Comparison of ENCODE assay signal across 1 cellular context in genomic region chr3:65951836-65952505, GRCh38.
TF ChIP-seq lines count a peak whose summit lies in the region.

No MANE protein-coding gene starts in this region.

TF ChIP-seq in HepG2, 621 proteins besides CTCF, POLR2A, EP300 and RAD21 (continued from another document and continues in another):
- TF ChIP-seq MLXIP (CRISPR knock-in tag; IDR thresholded peaks at IDR 0.05; ENCODE audit: borderline replicate concordance) (no peak), MXD1 (CRISPR knock-in tag; IDR thresholded peaks at IDR 0.05) (no peak), NFIC (IDR thresholded peaks at IDR 0.05; ENCODE audit: low read length) (peak; percentile 55; the same call in 1 of the 2 replicates), HDAC2 (CRISPR knock-in tag; IDR thresholded peaks at IDR 0.05) (no peak), SRY (CRISPR knock-in tag; IDR thresholded peaks at IDR 0.05) (no peak), ZNF780A (CRISPR knock-in tag; IDR thresholded peaks at IDR 0.05) (no peak), RBM39 (IDR thresholded peaks at IDR 0.05; ENCODE audit: low read depth, low read length, poor library complexity, severe bottlenecking) (no peak), ELF3 (CRISPR knock-in tag; IDR thresholded peaks at IDR 0.05) (peak; percentile 87), FOSL1 (CRISPR knock-in tag; IDR thresholded peaks at IDR 0.05; ENCODE audit: borderline replicate concordance) (0 out of 2 replicates have a peak, but pooled peaks have one; percentile 10), NR2F6 (IDR thresholded peaks at IDR 0.05) (no peak), NR2F6 (CRISPR knock-in tag; IDR thresholded peaks at IDR 0.05) (0 out of 2 replicates have a peak, but pooled peaks have one; percentile 24), ARID5B (CRISPR knock-in tag; IDR thresholded peaks at IDR 0.05) (peak; percentile 68), FOXP1 (IDR thresholded peaks at IDR 0.05) (no peak), FOXP1 (CRISPR knock-in tag; IDR thresholded peaks at IDR 0.05) (no peak), SRSF4 (IDR thresholded peaks at IDR 0.05; ENCODE audit: low read depth, low read length, poor library complexity, severe bottlenecking) (no peak), FOXK1 (CRISPR knock-in tag; IDR thresholded peaks at IDR 0.05; ENCODE audit: borderline replicate concordance, low read depth) (no peak), ATF1 (CRISPR knock-in tag; IDR thresholded peaks at IDR 0.05) (no peak), PITX1 (CRISPR knock-in tag; IDR thresholded peaks at IDR 0.05) (no peak), SMAD3 (CRISPR knock-in tag; IDR thresholded peaks at IDR 0.05) (no peak), ARID2 (CRISPR knock-in tag; IDR thresholded peaks at IDR 0.05; ENCODE audit: borderline replicate concordance) (no peak), HNRNPL (IDR thresholded peaks at IDR 0.05; ENCODE audit: low read depth, low read length) (no peak), SOX5 (CRISPR knock-in tag; IDR thresholded peaks at IDR 0.05; ENCODE audit: borderline replicate concordance) (peak; percentile 33; the same call in 1 of the 2 replicates), RXRB (CRISPR knock-in tag; IDR thresholded peaks at IDR 0.05; ENCODE audit: borderline replicate concordance) (peak; percentile 24; the same call in 1 of the 2 replicates), CEBPB (IDR thresholded peaks at IDR 0.05; ENCODE audit: borderline replicate concordance, low read depth, low read length) (no peak), TGIF2 (CRISPR knock-in tag; IDR thresholded peaks at IDR 0.05) (no peak), CREB1 (IDR thresholded peaks at IDR 0.05) (no peak), CREB1 (CRISPR knock-in tag; IDR thresholded peaks at IDR 0.05) (no peak), ZNF446 (CRISPR knock-in tag; IDR thresholded peaks at IDR 0.05) (no peak), GFI1 (CRISPR knock-in tag; IDR thresholded peaks at IDR 0.05; ENCODE audit: borderline replicate concordance) (peak; percentile 58; the same call in 1 of the 2 replicates), TSC22D2 (CRISPR knock-in tag; IDR thresholded peaks at IDR 0.05; ENCODE audit: borderline replicate concordance) (no peak), PPARG (CRISPR knock-in tag; conservative IDR thresholded peaks at IDR 0.05) (peak; percentile 86), PAXIP1 (CRISPR knock-in tag; conservative IDR thresholded peaks at IDR 0.05) (peak; percentile 26; the same call in 1 of the 2 replicates), ZNF230 (CRISPR knock-in tag; IDR thresholded peaks at IDR 0.05) (no peak), ZNF850 (CRISPR knock-in tag; conservative IDR thresholded peaks at IDR 0.05) (no peak), HBP1 (CRISPR knock-in tag; IDR thresholded peaks at IDR 0.05; ENCODE audit: low read depth) (no peak), AGO2 (optimal IDR thresholded peaks at IDR 0.05; ENCODE audit: low read depth, low read length) (no peak), ETV5 (CRISPR knock-in tag; IDR thresholded peaks at IDR 0.05; ENCODE audit: borderline replicate concordance) (peak; percentile 56; the same call in 1 of the 2 replicates), HIVEP1 (CRISPR knock-in tag; IDR thresholded peaks at IDR 0.05) (no peak), CREBL2 (CRISPR knock-in tag; IDR thresholded peaks at IDR 0.05; ENCODE audit: borderline replicate concordance) (no peak), ZGPAT (CRISPR knock-in tag; IDR thresholded peaks at IDR 0.05) (0 out of 2 replicates have a peak, but pooled peaks have one; percentile 22), THRA (CRISPR knock-in tag; IDR thresholded peaks at IDR 0.05; ENCODE audit: borderline replicate concordance) (no peak), MED1 (CRISPR knock-in tag; IDR thresholded peaks at IDR 0.05) (peak; percentile 80; the same call in 1 of the 2 replicates), ZNF383 (CRISPR knock-in tag; IDR thresholded peaks at IDR 0.05; ENCODE audit: borderline replicate concordance) (no peak), SAP130 (CRISPR knock-in tag; IDR thresholded peaks at IDR 0.05; ENCODE audit: low read depth) (peak; percentile 56), FOSL2 (CRISPR knock-in tag; IDR thresholded peaks at IDR 0.05) (peak; percentile 81), GATAD2A (CRISPR knock-in tag; IDR thresholded peaks at IDR 0.05) (peak; percentile 23; the same call in 1 of the 2 replicates), E2F2 (CRISPR knock-in tag; IDR thresholded peaks at IDR 0.05; ENCODE audit: borderline replicate concordance) (no peak), NCOA1 (CRISPR knock-in tag; IDR thresholded peaks at IDR 0.05) (no peak), NCOA2 (CRISPR knock-in tag; IDR thresholded peaks at IDR 0.05) (peak; percentile 48; the same call in 1 of the 2 replicates), PLRG1 (conservative IDR thresholded peaks at IDR 0.05) (no peak), MED8 (CRISPR knock-in tag; IDR thresholded peaks at IDR 0.05; ENCODE audit: insufficient replicate concordance) (no peak)
